Comparison of ENCODE assay signal across 1 cellular context in genomic region chr5:148107608-148108007, GRCh38.
TF ChIP-seq lines count a peak whose summit lies in the region.

No MANE protein-coding gene starts in this region.

TF ChIP-seq in H1, 55 proteins besides CTCF, POLR2A, EP300 and RAD21 (continued from another document):
- no peak for TF ChIP-seq CHD7 (IDR thresholded peaks at IDR 0.05; ENCODE audit: insufficient replicate concordance, low read length)
- no peak for TF ChIP-seq JUN (IDR thresholded peaks at IDR 0.05; ENCODE audit: low read depth, low read length)
- no peak for TF ChIP-seq FOSL1 (IDR thresholded peaks at IDR 0.05; ENCODE audit: insufficient read depth, low read depth, low read length)
- TF ChIP-seq SP4 (IDR thresholded peaks at IDR 0.05; ENCODE audit: low read length), result no peak
- TF ChIP-seq YY1 (IDR thresholded peaks at IDR 0.05; ENCODE audit: low read depth, low read length), result no peak
- TF ChIP-seq NRF1 (IDR thresholded peaks at IDR 0.05; ENCODE audit: low read depth, low read length), result no peak
- no peak for TF ChIP-seq CEBPB (IDR thresholded peaks at IDR 0.05; ENCODE audit: low read depth, low read length)
- TF ChIP-seq BACH1 (IDR thresholded peaks at IDR 0.05; ENCODE audit: low read length), result no peak
- TF ChIP-seq HDAC6 (IDR thresholded peaks at IDR 0.05; ENCODE audit: low read depth, low read length), result no peak
- TF ChIP-seq JUND (IDR thresholded peaks at IDR 0.05; ENCODE audit: low read length), result no peak
- no peak for TF ChIP-seq BCL11A (IDR thresholded peaks at IDR 0.05; ENCODE audit: low read depth in 2 of 2, low read length in 2 of 2)
- TF ChIP-seq USF2 (IDR thresholded peaks at IDR 0.05; ENCODE audit: low read length), result no peak
